15 cellular contexts compared by ENCODE assay signal in genomic region chr12:24851816-24852337, GRCh38.
DNase-seq lines count a peak whose midpoint lies in the region; ATAC-seq and TF ChIP-seq lines count a peak whose summit lies in the region.
"Had no signal": no experiment of that assay in that cellular context is flagged by ENCODE, and none has a peak within 500 bp of the region (broad histone marks: within the 10 kb centered on the region; RNA-seq: fewer than 3 reads in every experiment).

No MANE protein-coding gene starts in this region.

- CTCF ChIA-PET in Caco-2 (lab: Charles Lee) = interaction anchor here (0.7 kb wide), 1 partner anchor 49 kb away, joined by 3 read pairs; no protein-coding TSS in a partner anchor

- no peaks in the 10 kb centered on the region for H3K9me3 ChIP-seq in Caco-2
- no peaks in the 10 kb centered on the region for H3K9me3 ChIP-seq in body of pancreas

- H3K27me3 ChIP-seq in Caco-2 (replicated peaks; ENCODE audit: control insufficient read depth, insufficient read depth, low read length) = no peaks in the 10 kb centered on the region
- no peaks in the 10 kb centered on the region for H3K27me3 ChIP-seq in body of pancreas

- H3K27ac Mint-ChIP-seq in Caco-2 (ENCODE audit: unreplicated experiment) = peak overlapping the region; percentile 39
- H3K27ac Mint-ChIP-seq: CD4-positive, alpha-beta T cell had no signal

- DNase-seq in Caco-2 (no peak), HT1080 (ENCODE audit: low read depth) (peak; percentile 32), body of pancreas (no peak), lung microvascular endothelial cell (ENCODE audit: low read depth in 2 of 2) (peak; percentile 58 to 91), NCI-H446 (lab: John Stamatoyannopoulos, UW) (no peak), anterior cingulate cortex (lab: John Stamatoyannopoulos, UW) (no peak)
- DNase-seq: CD4-positive, alpha-beta T cell; DND-41; NCI-H1436 treated with DMSO at 0.1 percent for 48 hours; NCI-H2081 treated with DMSO at 0.1 percent for 48 hours; NCI-H524 treated with DMSO at 0.1 percent for 48 hours; NK-92 treated with Interleukin-12 subunit alpha and Interleukin-12 subunit beta, amount 100 ng/mL, for 24 hours had no signal

- intact Hi-C loops in Caco-2 (cut with micrococcal nuclease; ENCODE audit: unreplicated experiment) = loop anchor here (1.0 to 2.0 kb wide), 2 partner anchors 10 to 279 kb away; no protein-coding TSS in a partner anchor
- intact Hi-C loops in body of pancreas (cut with DNase I) = no loop called here

- no peak overlapping the region for H3K4me3 Mint-ChIP-seq in Caco-2 (ENCODE audit: unreplicated experiment)
- H3K4me3 Mint-ChIP-seq: CD4-positive, alpha-beta T cell had no signal

- no peak overlapping the region for H3K4me3 ChIP-seq in Caco-2 (ENCODE audit: low read depth, low read length)
- no peak overlapping the region for H3K4me3 ChIP-seq in body of pancreas

- peaks cover 8% of the 10 kb centered on the region for H3K9me3 Mint-ChIP-seq in Caco-2 (ENCODE audit: unreplicated experiment)
- H3K9me3 Mint-ChIP-seq: CD4-positive, alpha-beta T cell had no signal

- no peak for TF ChIP-seq CTCF in Caco-2 (IDR thresholded peaks at IDR 0.05; ENCODE audit: insufficient read depth in 1 of 2, low read depth in 1 of 2, low read length in 1 of 2, severe bottlenecking in 1 of 2, unreplicated experiment in 1 of 2)
- TF ChIP-seq CTCF in body of pancreas (IDR thresholded peaks at IDR 0.05) = no peak

- ATAC-seq in body of pancreas (peak; percentile 44), HG02678 (IDR thresholded peaks at IDR 0.05; ENCODE audit: unreplicated experiment) (no peak), GM21825 (IDR thresholded peaks at IDR 0.05; ENCODE audit: unreplicated experiment) (no peak)
- ATAC-seq: SK-N-SH treated with all-trans-retinoic acid at 6 μM for 48 hours had no signal

- BruUV-seq in Caco-2 (replicated peaks; lab: Mats Ljungman, UMichigan) = no TSS peak

- H3K27ac ChIP-seq in body of pancreas = peak overlapping the region; percentile 37 to 80 (median 62)

- 18 to 22% methylated on average over 2 of the region's 2 CpGs for WGBS in body of pancreas, 2 donors

- H3K36me3 ChIP-seq in Caco-2 (ENCODE audit: control insufficient read depth, insufficient read depth, low read length) = peaks cover 1% of the 10 kb centered on the region; the same call in 1 of the 2 replicates
- no peaks in the 10 kb centered on the region for H3K36me3 ChIP-seq in body of pancreas (replicated peaks in 1 of 2; ENCODE audit: insufficient read depth in 1 of 2, low read depth in 2 of 2)

- H3K4me1 Mint-ChIP-seq in Caco-2 (ENCODE audit: low read depth, unreplicated experiment) = peaks cover 26% of the 10 kb centered on the region

- peaks cover 81% of the 10 kb centered on the region for H3K36me3 Mint-ChIP-seq in Caco-2 (ENCODE audit: insufficient read depth, unreplicated experiment)

- TF ChIP-seq POLR2A in body of pancreas (IDR thresholded peaks at IDR 0.05) = peak in 1 of 3 donors; percentile 47

- H3K4me1 ChIP-seq in Caco-2 = no peaks in the 10 kb centered on the region
- peaks cover 63% of the 10 kb centered on the region for H3K4me1 ChIP-seq in body of pancreas

- H3K27me3 Mint-ChIP-seq in Caco-2 (ENCODE audit: insufficient read depth, unreplicated experiment) = no peaks in the 10 kb centered on the region

- POLR2A ChIA-PET in Caco-2 (lab: Charles Lee) = no interaction called here

Comparison
In these comparisons a context has a peak if more than half of its experiments do, and no peak if none do; other contexts are left out.
1. DNase-seq: peak in HT1080 (single experiment) and lung microvascular endothelial cell (2 of 2); none in Caco-2 (0 of 2), body of pancreas (0 of 4), NCI-H446 (0 of 2) and anterior cingulate cortex (0 of 58).